In genomic region chr6:98823428-98823827, GRCh38 we compare ENCODE assay signal across 19 cellular contexts. TPM values are rescaled to one million over a fixed set of nuclear protein-coding genes. Genes with fewer than 3 reads are reported as not detected.
DNase-seq lines count a peak whose midpoint lies in the region; TF ChIP-seq lines count a peak whose summit lies in the region.
"Had no signal": no experiment of that assay in that cellular context is flagged by ENCODE, and none has a peak within 500 bp of the region (broad histone marks: within the 10 kb centered on the region; RNA-seq: fewer than 3 reads in every experiment).

No MANE protein-coding gene starts in this region.

- H2BK15ac ChIP-seq in mesendoderm (replicated peaks; ENCODE audit: low read depth), result no peak overlapping the region

- H3K9me3 ChIP-seq in CD4-positive, alpha-beta memory T cell (ENCODE audit: control insufficient read depth in 1 of 2, low read length in 2 of 2), result no peaks in the 10 kb centered on the region
- no peaks in the 10 kb centered on the region; the same call in 1 of the 2 replicates for H3K9me3 ChIP-seq in HAP-1
- H3K9me3 ChIP-seq: BE2C, esophagus muscularis mucosa, pancreas, tibial nerve had no signal

- no peak overlapping the region for H3K56ac ChIP-seq in mesendoderm (ENCODE audit: low read length)

- in situ Hi-C loops in HAP-1 (cut with MboI; ENCODE audit: low sequenced_read_pairs), result no loop called here

- H3K18ac ChIP-seq in mesendoderm (ENCODE audit: low read length), result no peak overlapping the region

- no peaks in the 10 kb centered on the region for H3K79me1 ChIP-seq in mesendoderm (ENCODE audit: low read length)

- H3K27me3 Mint-ChIP-seq in CD4-positive, alpha-beta memory T cell, result peaks cover 65 to 72% of the 10 kb centered on the region in 2 donors
- peaks cover 45% of the 10 kb centered on the region for H3K27me3 Mint-ChIP-seq in HFFc6 (ENCODE audit: insufficient read depth)
- peaks cover 71% of the 10 kb centered on the region for H3K27me3 Mint-ChIP-seq in activated T-helper 2 cell treated with anti-CD3 and anti-CD28 coated beads, Interferon-gamma antibody, Interleukin-2, Interleukin-4, amounts not matched to agents 10 μg/mL and 5 μg/mL and 100 μg/mL, durations not matched to agents 14 hours and 24 hours and 36 hours (ENCODE audit: low read depth)

- no peak overlapping the region for H3K27ac ChIP-seq in CD4-positive, alpha-beta memory T cell (ENCODE audit: low read depth, low read length)
- H3K27ac ChIP-seq in caudate nucleus (ENCODE audit: low read depth, low read length) (peak overlapping the region; percentile 82), mesendoderm (ENCODE audit: low read depth, low read length) (no peak overlapping the region)
- H3K27ac ChIP-seq: esophagus muscularis mucosa, pancreas, PC-9, tibial nerve had no signal

- H3K27ac Mint-ChIP-seq in CD4-positive, alpha-beta memory T cell, result peak overlapping the region in 1 of 7 donors; percentile 43
- H3K27ac Mint-ChIP-seq in HFFc6, result no peak overlapping the region
- no peak overlapping the region for H3K27ac Mint-ChIP-seq in activated T-helper 2 cell treated with anti-CD3 and anti-CD28 coated beads, Interferon-gamma antibody, Interleukin-2, Interleukin-4, amounts not matched to agents 10 μg/mL and 5 μg/mL and 100 μg/mL, durations not matched to agents 14 hours and 24 hours and 36 hours

- no peak overlapping the region for H3K4me3 ChIP-seq in CD4-positive, alpha-beta memory T cell (ENCODE audit: low read length in 2 of 2)
- peak overlapping the region; percentile 35 for H3K4me3 ChIP-seq in HAP-1
- H3K4me3 ChIP-seq in mesendoderm (ENCODE audit: low read length), result no peak overlapping the region
- H3K4me3 ChIP-seq: pancreas, PC-9 had no signal

- H3K4me3 Mint-ChIP-seq in CD4-positive, alpha-beta memory T cell, result peak overlapping the region in 7 of 8 donors; percentile 0 to 85 (median 78)
- H3K4me3 Mint-ChIP-seq in HFFc6, result no peak overlapping the region
- H3K4me3 Mint-ChIP-seq in activated T-helper 2 cell treated with anti-CD3 and anti-CD28 coated beads, Interferon-gamma antibody, Interleukin-2, Interleukin-4, amounts not matched to agents 10 μg/mL and 5 μg/mL and 100 μg/mL, durations not matched to agents 14 hours and 24 hours and 36 hours (ENCODE audit: low read depth), result no peak overlapping the region

- H4K5ac ChIP-seq in mesendoderm (ENCODE audit: low read length), result no peak overlapping the region

- H3K36me3 Mint-ChIP-seq in CD4-positive, alpha-beta memory T cell, result no peaks in the 10 kb centered on the region
- no peaks in the 10 kb centered on the region for H3K36me3 Mint-ChIP-seq in HFFc6 (ENCODE audit: low read depth)
- H3K36me3 Mint-ChIP-seq in activated T-helper 2 cell treated with anti-CD3 and anti-CD28 coated beads, Interferon-gamma antibody, Interleukin-2, Interleukin-4, amounts not matched to agents 10 μg/mL and 5 μg/mL and 100 μg/mL, durations not matched to agents 14 hours and 24 hours and 36 hours (ENCODE audit: low read depth), result no peaks in the 10 kb centered on the region

- H3K79me2 ChIP-seq in mesendoderm (ENCODE audit: control insufficient read depth, insufficient read depth, low read length), result no peaks in the 10 kb centered on the region

- no peaks in the 10 kb centered on the region for H3K36me3 ChIP-seq in CD4-positive, alpha-beta memory T cell (ENCODE audit: insufficient read depth, low read length)
- H3K36me3 ChIP-seq in HAP-1 (replicated peaks) (no peaks in the 10 kb centered on the region), mesendoderm (ENCODE audit: control insufficient read depth, insufficient read depth, low read length) (no peaks in the 10 kb centered on the region)
- H3K36me3 ChIP-seq: BE2C, esophagus muscularis mucosa, pancreas, tibial nerve had no signal

- no peak overlapping the region for H3K9ac ChIP-seq in mesendoderm (ENCODE audit: low read length)

- H3K4me2 ChIP-seq in mesendoderm (ENCODE audit: low read length), result peak overlapping the region; percentile 96
- H3K4me2 ChIP-seq: PC-9 had no signal

- H3K4me1 ChIP-seq in CD4-positive, alpha-beta memory T cell (ENCODE audit: insufficient read depth, low read length), result peaks cover 23% of the 10 kb centered on the region
- H3K4me1 ChIP-seq in HAP-1 (peaks cover 23% of the 10 kb centered on the region), mesendoderm (ENCODE audit: control insufficient read depth, low read depth, low read length) (no peaks in the 10 kb centered on the region)
- H3K4me1 ChIP-seq: BE2C, pancreas had no signal

- peaks cover 0 to 12% (median under 1%) of the 10 kb centered on the region in 8 donors for H3K9me3 Mint-ChIP-seq in CD4-positive, alpha-beta memory T cell
- H3K9me3 Mint-ChIP-seq in HFFc6, result no peaks in the 10 kb centered on the region
- no peaks in the 10 kb centered on the region for H3K9me3 Mint-ChIP-seq in activated T-helper 2 cell treated with anti-CD3 and anti-CD28 coated beads, Interferon-gamma antibody, Interleukin-2, Interleukin-4, amounts not matched to agents 10 μg/mL and 5 μg/mL and 100 μg/mL, durations not matched to agents 14 hours and 24 hours and 36 hours

- peaks cover 16 to 34% (median 21%) of the 10 kb centered on the region in 4 donors for H3K4me1 Mint-ChIP-seq in CD4-positive, alpha-beta memory T cell
- H3K4me1 Mint-ChIP-seq in HFFc6 (ENCODE audit: low read depth), result no peaks in the 10 kb centered on the region
- H3K4me1 Mint-ChIP-seq in activated T-helper 2 cell treated with anti-CD3 and anti-CD28 coated beads, Interferon-gamma antibody, Interleukin-2, Interleukin-4, amounts not matched to agents 10 μg/mL and 5 μg/mL and 100 μg/mL, durations not matched to agents 14 hours and 24 hours and 36 hours (ENCODE audit: low read depth), result peaks cover 9% of the 10 kb centered on the region

- no peak overlapping the region for H3K23ac ChIP-seq in mesendoderm (ENCODE audit: low read length)

- H3K27me3 ChIP-seq in CD4-positive, alpha-beta memory T cell (ENCODE audit: insufficient read depth, low read length), result peaks cover 58% of the 10 kb centered on the region
- no peaks in the 10 kb centered on the region for H3K27me3 ChIP-seq in HAP-1 (ENCODE audit: low read depth)
- H3K27me3 ChIP-seq in mesendoderm (ENCODE audit: insufficient read depth, low read length, poor library complexity), result peaks cover 27% of the 10 kb centered on the region

- POLR2A ChIA-PET in CD4-positive, alpha-beta memory T cell (lab: Charles Lee; ENCODE audit: partially characterized antibody), result no interaction called here

- H2AK5ac ChIP-seq in mesendoderm (ENCODE audit: low read length), result no peak overlapping the region

- no peak overlapping the region for H3K4ac ChIP-seq in mesendoderm (ENCODE audit: low read depth, low read length)

- WGBS in mesendoderm (ENCODE audit: extremely low coverage, insufficient coverage, low lambda C conversion rate), result no CpG with 5 or more reads among the region's 2 CpGs

- no peak for DNase-seq in CD4-positive, alpha-beta memory T cell
- DNase-seq in HAP-1 (ENCODE audit: low spot score in 2 of 2) (peak in 1 of 2 experiments; percentile 38), caudate nucleus (lab: John Stamatoyannopoulos, UW) (no peak), mesendoderm (no peak), HFFc6 (no peak), NCI-H1105 treated with DMSO at 0.1 percent for 48 hours (lab: John Stamatoyannopoulos, UW) (no peak), H4 (ENCODE audit: low spot score) (no peak)
- no peak for DNase-seq in activated T-helper 2 cell treated with anti-CD3 and anti-CD28 coated beads, Interferon-gamma antibody, Interleukin-2, Interleukin-4, amounts not matched to agents 10 μg/mL and 5 μg/mL and 100 μg/mL, durations not matched to agents 14 hours and 24 hours and 36 hours (ENCODE audit: low spot score)
- DNase-seq: activated naive CD4-positive, alpha-beta T cell treated with Interleukin-2 at 50 U/mL for 16 hours; BE2C; dermis blood vessel endothelial cell; NCI-H2029 treated with DMSO at 0.1 percent for 48 hours; pancreas; PC-9; small intestine had no signal

- no peak overlapping the region for H4K8ac ChIP-seq in mesendoderm (ENCODE audit: low read depth, low read length)

- no peak overlapping the region for H2BK120ac ChIP-seq in mesendoderm (ENCODE audit: low read depth, low read length)

- CTCF ChIA-PET in CD4-positive, alpha-beta memory T cell (lab: Charles Lee; ENCODE audit: partially characterized antibody), result no interaction called here

- no peak overlapping the region for H2BK5ac ChIP-seq in mesendoderm (ENCODE audit: low read length)

- TF ChIP-seq CTCF in HFFc6 (IDR thresholded peaks at IDR 0.05), result no peak

- intact Hi-C loops in CD4-positive, alpha-beta memory T cell (cut with micrococcal nuclease), result no loop called here
- intact Hi-C loops in activated T-helper 2 cell treated with anti-CD3 and anti-CD28 coated beads, Interferon-gamma antibody, Interleukin-2, Interleukin-4, amounts not matched to agents 10 μg/mL and 5 μg/mL and 100 μg/mL, durations not matched to agents 14 hours and 24 hours and 36 hours (cut with micrococcal nuclease), result no loop called here

RNA-seq across cellular contexts. Expression of gene POU3F2, which starts 10.9 kb away (rescaled TPM):
- total RNA-seq in CD4-positive, alpha-beta memory T cell, result not detected
- not detected for polyA plus RNA-seq in CD4-positive, alpha-beta memory T cell
- polyA plus RNA-seq in mesendoderm (2013, experiment 1 of 2), result 0.06 TPM
- polyA plus RNA-seq in mesendoderm (2013, experiment 2 of 2), result 0.04 TPM
- total RNA-seq in HFFc6 (2021; fragmentation: NEBNext Ultra II Directional; extraction: Animal tissue kit (Norgen Biotek cat#: 25700)), result under 1 TPM in 2 of 6 experiments, not detected in 4; 0.02 TPM
- total RNA-seq in H4 (2014; rRNA removed; shearing (Covaris generic)), result 0.10 and 0.14 TPM in 2 replicates
- total RNA-seq in activated T-helper 2 cell treated with anti-CD3 and anti-CD28 coated beads, Interferon-gamma antibody, Interleukin-2, Interleukin-4, amounts not matched to agents 10 μg/mL and 5 μg/mL and 100 μg/mL, durations not matched to agents 14 hours and 24 hours and 36 hours, result not detected in 2 replicates
- total RNA-seq: dermis blood vessel endothelial cell, esophagus muscularis mucosa, glomerular endothelial cell, pancreas, PC-9 had no signal
- polyA plus RNA-seq: keratinocyte, pancreas, small intestine had no signal

Comparison
In these comparisons a context has a peak if more than half of its experiments do, and no peak if none do; other contexts are left out.
1. H3K4me3 Mint-ChIP-seq: peak in CD4-positive, alpha-beta memory T cell (7 of 8); none in HFFc6 (single experiment) and activated T-helper 2 cell treated with anti-CD3 and anti-CD28 coated beads, Interferon-gamma antibody, Interleukin-2, Interleukin-4, amounts not matched to agents 10 μg/mL and 5 μg/mL and 100 μg/mL, durations not matched to agents 14 hours and 24 hours and 36 hours (single experiment).